In the genomic region with DNA sequence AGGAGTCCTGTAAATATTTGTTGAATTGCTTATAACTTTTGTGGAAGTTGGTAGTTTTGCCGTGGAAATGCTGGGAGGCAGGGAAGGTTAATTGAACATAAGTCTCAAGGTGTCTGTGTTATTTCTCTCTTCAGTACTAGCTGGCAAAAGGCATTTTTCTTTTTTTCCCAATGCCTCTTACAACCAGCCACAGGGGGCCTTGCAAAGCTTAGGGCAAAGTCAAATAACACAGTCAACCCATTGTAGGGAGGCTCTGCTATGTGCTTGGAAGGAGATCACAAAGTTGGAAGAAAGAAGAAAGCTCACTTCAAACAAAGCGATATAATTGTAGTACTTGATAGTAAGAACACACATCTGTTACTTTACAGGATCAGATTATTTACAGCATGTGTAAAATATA, we compare ENCODE assay signal across 22 cellular contexts.
DNase-seq lines count a peak whose midpoint lies in the region; ATAC-seq, FAIRE-seq and TF ChIP-seq lines count a peak whose summit lies in the region.
"Had no signal": no experiment of that assay in that cellular context is flagged by ENCODE, and none has a peak within 500 bp of the region (broad histone marks: within the 10 kb centered on the region; RNA-seq: fewer than 3 reads in every experiment).

No MANE protein-coding gene starts in this region.

- H3F3A ChIP-seq in GM23248 (ENCODE audit: insufficient read depth), result no peaks in the 10 kb centered on the region

- H3K9me3 ChIP-seq in H1 (ENCODE audit: insufficient read depth in 2 of 2, low read depth in 1 of 2, low read length in 1 of 2) (no peaks in the 10 kb centered on the region), neuronal stem cell (replicated peaks in 1 of 2; ENCODE audit: control insufficient read depth in 2 of 2, insufficient read depth in 1 of 2, low read depth in 1 of 2, low read length in 2 of 2) (no peaks in the 10 kb centered on the region), GM23248 (ENCODE audit: low read depth) (no peaks in the 10 kb centered on the region)
- H3K9me3 ChIP-seq: A549 had no signal

- no peaks in the 10 kb centered on the region for H3K79me2 ChIP-seq in H1 (ENCODE audit: control insufficient read depth in 1 of 2, insufficient read depth in 2 of 2, low read length in 2 of 2)
- H3K79me2 ChIP-seq in GM23248 (ENCODE audit: insufficient read depth), result no peaks in the 10 kb centered on the region

- no peak overlapping the region for H3K4me3 ChIP-seq in H7 (ENCODE audit: insufficient read depth, low read depth, low read length)
- H3K4me3 ChIP-seq in H1 (ENCODE audit: extremely low read depth in 1 of 4, insufficient read depth in 2 of 4, low read depth in 3 of 4, low read length in 4 of 4), result no peak overlapping the region
- no peak overlapping the region for H3K4me3 ChIP-seq in neuronal stem cell (ENCODE audit: low read length in 2 of 2)
- H3K4me3 ChIP-seq in GM23248, result no peak overlapping the region
- H3K4me3 ChIP-seq: A549 had no signal

- TF ChIP-seq RAD21 in H1 (IDR thresholded peaks at IDR 0.05 in 1 of 2, conservative IDR thresholded peaks at IDR 0.05 in 1 of 2; ENCODE audit: low read depth in 2 of 2, low read length in 2 of 2), result peak; percentile 8 to 16; a peak in 2 of 4 replicates

- H3K27me3 ChIP-seq in H7 (ENCODE audit: control insufficient read depth, insufficient read depth, low read length) (no peaks in the 10 kb centered on the region), H1 (replicated peaks in 1 of 4; ENCODE audit: control insufficient read depth in 3 of 4, extremely low read depth in 1 of 4, insufficient read depth in 3 of 4, low read length in 3 of 4) (no peaks in the 10 kb centered on the region), neuronal stem cell (ENCODE audit: control insufficient read depth in 3 of 3, insufficient read depth in 3 of 3, low read depth in 1 of 3, low read length in 3 of 3) (no peaks in the 10 kb centered on the region), GM23248 (replicated peaks; ENCODE audit: insufficient read depth) (no peaks in the 10 kb centered on the region)

- no peak for TF ChIP-seq CTCF in H1 (IDR thresholded peaks at IDR 0.05; ENCODE audit: control extremely low read depth in 1 of 3, insufficient read depth in 1 of 3, low read depth in 1 of 3, low read length in 3 of 3)
- TF ChIP-seq CTCF in GM20000 (IDR thresholded peaks at IDR 0.05; ENCODE audit: extremely low read depth, missing control alignments), result no peak

- TF ChIP-seq POLR2A in H1 (IDR thresholded peaks at IDR 0.05; ENCODE audit: control extremely low read depth in 1 of 2, low read depth in 2 of 2, low read length in 2 of 2), result no peak

- H2BK5ac ChIP-seq in H1 (ENCODE audit: low read depth, low read length) (no peak overlapping the region), neuronal stem cell (ENCODE audit: low read length) (no peak overlapping the region)

- no peaks in the 10 kb centered on the region for H3K79me1 ChIP-seq in H1 (ENCODE audit: low read depth, low read length)
- H3K79me1 ChIP-seq in neuronal stem cell (ENCODE audit: low read depth, low read length), result peaks cover 1% of the 10 kb centered on the region

- no peak overlapping the region for H2BK15ac ChIP-seq in H1 (ENCODE audit: low read length)
- H2BK15ac ChIP-seq in neuronal stem cell (ENCODE audit: low read length), result no peak overlapping the region

- peaks cover 0 to 2% (median 0%) of the 10 kb centered on the region in 4 experiments; a peak in 1 of 7 replicates for H3K4me1 ChIP-seq in H1 (replicated peaks in 1 of 4; ENCODE audit: control insufficient read depth in 3 of 4, insufficient read depth in 4 of 4, low read length in 3 of 4)
- peaks cover 3 to 5% of the 10 kb centered on the region in 2 donors for H3K4me1 ChIP-seq in neuronal stem cell (ENCODE audit: control insufficient read depth in 2 of 2, insufficient read depth in 1 of 2, low read depth in 1 of 2, low read length in 2 of 2)
- H3K4me1 ChIP-seq in GM23248 (ENCODE audit: insufficient read depth), result no peaks in the 10 kb centered on the region
- H3K4me1 ChIP-seq: A549 had no signal

- no peak overlapping the region for H3K27ac ChIP-seq in H1 (ENCODE audit: low read depth, low read length)
- H3K27ac ChIP-seq in neuronal stem cell (replicated peaks; ENCODE audit: low read length), result no peak overlapping the region
- H3K27ac ChIP-seq in GM23248, result no peak overlapping the region
- H3K27ac ChIP-seq: A549 had no signal

- no peaks in the 10 kb centered on the region for H3K23me2 ChIP-seq in H1 (ENCODE audit: low read depth, low read length)

- no peak overlapping the region for H2BK20ac ChIP-seq in H1 (ENCODE audit: low read length)

- H3K4ac ChIP-seq in H1 (replicated peaks; ENCODE audit: insufficient read length, low read depth, low read length) (no peak overlapping the region), neuronal stem cell (ENCODE audit: low read length) (no peak overlapping the region)

- H4K20me1 ChIP-seq in H1 (replicated peaks in 1 of 2; ENCODE audit: control insufficient read depth in 1 of 2, insufficient read depth in 2 of 2, low read length in 2 of 2) (no peaks in the 10 kb centered on the region), GM23248 (ENCODE audit: insufficient read depth) (no peaks in the 10 kb centered on the region)

- TF ChIP-seq EP300 in H1 (IDR thresholded peaks at IDR 0.05; ENCODE audit: borderline replicate concordance in 1 of 2, low read depth in 2 of 2, low read length in 2 of 2), result no peak

- POLR2A ChIA-PET in H1 (lab: Charles Lee; ENCODE audit: partially characterized antibody), result no interaction called here

- H4K91ac ChIP-seq in H1 (replicated peaks; ENCODE audit: insufficient read length, low read length) (no peak overlapping the region), neuronal stem cell (ENCODE audit: low read depth, low read length, poor library complexity) (no peak overlapping the region)

- in situ Hi-C loops in GM23248 (cut with MboI), result no loop called here

- peak; percentile 62 for FAIRE-seq in H1 (lab: Jason Lieb, UNC)
- FAIRE-seq: A549, D721Med, H54 had no signal

- 82% methylated on average over 2 of the region's 2 CpGs; no CpG with 5 or more reads in 1 of the 2 experiments for WGBS in H1 (ENCODE audit: extremely low coverage in 1 of 2, insufficient coverage in 1 of 2, insufficient read length in 1 of 2, insufficient replicate concordance in 2 of 2, low coverage in 1 of 2, low lambda C conversion rate in 2 of 2, missing lambda C conversion rate in 1 of 2), 2 experiments
- WGBS in neuronal stem cell (ENCODE audit: extremely low coverage in 2 of 2, insufficient read length in 2 of 2, insufficient replicate concordance in 1 of 2), 2 donors, result no CpG with 5 or more reads among the region's 2 CpGs
- WGBS in GM23248 (ENCODE audit: low coverage in 1 of 2, low lambda C conversion rate in 2 of 2, missing lambda C conversion rate in 2 of 2), 2 experiments, result 23 to 29% methylated on average over 2 of the region's 2 CpGs

- H2AK5ac ChIP-seq in H1 (ENCODE audit: low read depth, low read length) (no peak overlapping the region), neuronal stem cell (ENCODE audit: low read depth, low read length) (no peak overlapping the region)

- H3K36me3 ChIP-seq in H7 (replicated peaks; ENCODE audit: control insufficient read depth, insufficient read depth, low read length) (no peaks in the 10 kb centered on the region), H1 (ENCODE audit: control insufficient read depth in 2 of 4, insufficient read depth in 4 of 4, low read length in 3 of 4) (no peaks in the 10 kb centered on the region), neuronal stem cell (replicated peaks in 1 of 2; ENCODE audit: control insufficient read depth in 2 of 2, insufficient read depth in 2 of 2, low read length in 2 of 2) (no peaks in the 10 kb centered on the region), GM23248 (ENCODE audit: low read depth) (no peaks in the 10 kb centered on the region)

- no peak overlapping the region for H4K8ac ChIP-seq in H1 (ENCODE audit: extremely low read depth, insufficient read depth, low read length)
- H4K8ac ChIP-seq in neuronal stem cell (ENCODE audit: low read depth, low read length), result no peak overlapping the region

- H2BK12ac ChIP-seq in H1 (ENCODE audit: low read depth, low read length), result no peak overlapping the region
- no peak overlapping the region for H2BK12ac ChIP-seq in neuronal stem cell (ENCODE audit: low read length)

- DNase-seq in H7, result peak; percentile 28
- DNase-seq in H1 (ENCODE audit: low read depth in 1 of 2, low spot score in 2 of 2), result no peak
- DNase-seq in iPS-NIHi7 (ENCODE audit: extremely low spot score), result peak; percentile 21
- DNase-seq in neuronal stem cell (ENCODE audit: low spot score), result peak; percentile 29
- DNase-seq in GM20000 (ENCODE audit: low spot score), result no peak
- DNase-seq in GM23248, result no peak
- DNase-seq: DMS53; EL; NCI-H1105; NCI-H146; NCI-H2029; NCI-H226; NCI-H510A treated with DMSO at 0.1 percent for 48 hours; NCI-H774; NK-92 treated with Interleukin-12 subunit alpha and Interleukin-12 subunit beta, amount 100 ng/mL, for 24 hours had no signal

- no peak overlapping the region for H4K5ac ChIP-seq in H1 (ENCODE audit: insufficient read length, low read depth, low read length)

- H2BK120ac ChIP-seq in H1 (replicated peaks; ENCODE audit: low read depth, low read length) (no peak overlapping the region), neuronal stem cell (ENCODE audit: low read depth, low read length) (no peak overlapping the region)

- no peak overlapping the region for H3K14ac ChIP-seq in H1 (ENCODE audit: insufficient read length)
- H3K14ac ChIP-seq in neuronal stem cell (ENCODE audit: low read length), result no peak overlapping the region

- H3K23ac ChIP-seq in H1 (ENCODE audit: insufficient read length) (no peak overlapping the region), neuronal stem cell (ENCODE audit: low read depth, low read length, poor library complexity) (no peak overlapping the region)

- H3K9ac ChIP-seq in H1 (replicated peaks in 1 of 4; ENCODE audit: extremely low read depth in 1 of 4, low read depth in 3 of 4, low read length in 3 of 4) (no peak overlapping the region), neuronal stem cell (ENCODE audit: low read depth, low read length, poor library complexity) (no peak overlapping the region), GM23248 (no peak overlapping the region)

- H3K18ac ChIP-seq in H1 (ENCODE audit: extremely low read depth, low read length), result no peak overlapping the region
- H3K18ac ChIP-seq in neuronal stem cell (ENCODE audit: low read length), result no peak overlapping the region

- H3K56ac ChIP-seq in H1 (replicated peaks; ENCODE audit: insufficient read length, low read depth, low read length), result no peak overlapping the region

- no peaks in the 10 kb centered on the region for H3K9me2 ChIP-seq in GM23248 (ENCODE audit: insufficient read depth)

- CTCF ChIA-PET in H1 (lab: Charles Lee; ENCODE audit: partially characterized antibody), result no interaction called here

- H2AFZ ChIP-seq in H1 (ENCODE audit: low read length), result peak overlapping the region; percentile 35; the same call in 1 of the 2 replicates
- peak overlapping the region; percentile 28 for H2AFZ ChIP-seq in neuronal stem cell (ENCODE audit: low read length)
- H2AFZ ChIP-seq in GM23248, result no peak overlapping the region

- ATAC-seq in HG02970 (IDR thresholded peaks at IDR 0.05; ENCODE audit: low FRiP score, unreplicated experiment), result no peak
- ATAC-seq in HG03135 (IDR thresholded peaks at IDR 0.05; ENCODE audit: unreplicated experiment), result no peak
- ATAC-seq: A549, Panc1, SK-N-SH treated with all-trans-retinoic acid at 6 μM for 48 hours had no signal

- H3K4me2 ChIP-seq in H1 (ENCODE audit: insufficient read depth in 1 of 2, low read depth in 2 of 2, low read length in 2 of 2), result no peak overlapping the region
- no peak overlapping the region for H3K4me2 ChIP-seq in neuronal stem cell (ENCODE audit: insufficient read depth, low read length, poor library complexity, severe bottlenecking)
- no peak overlapping the region for H3K4me2 ChIP-seq in GM23248 (ENCODE audit: unreplicated experiment)
- H3K4me2 ChIP-seq: A549 had no signal

Comparison
In these comparisons a context has a peak if more than half of its experiments do, and no peak if none do; other contexts are left out.
1. DNase-seq: peak in H7 (single experiment), iPS-NIHi7 (single experiment) and neuronal stem cell (single experiment); none in H1 (0 of 2), GM20000 (single experiment) and GM23248 (single experiment).